1 cellular context compared by ENCODE assay signal in the genomic region with DNA sequence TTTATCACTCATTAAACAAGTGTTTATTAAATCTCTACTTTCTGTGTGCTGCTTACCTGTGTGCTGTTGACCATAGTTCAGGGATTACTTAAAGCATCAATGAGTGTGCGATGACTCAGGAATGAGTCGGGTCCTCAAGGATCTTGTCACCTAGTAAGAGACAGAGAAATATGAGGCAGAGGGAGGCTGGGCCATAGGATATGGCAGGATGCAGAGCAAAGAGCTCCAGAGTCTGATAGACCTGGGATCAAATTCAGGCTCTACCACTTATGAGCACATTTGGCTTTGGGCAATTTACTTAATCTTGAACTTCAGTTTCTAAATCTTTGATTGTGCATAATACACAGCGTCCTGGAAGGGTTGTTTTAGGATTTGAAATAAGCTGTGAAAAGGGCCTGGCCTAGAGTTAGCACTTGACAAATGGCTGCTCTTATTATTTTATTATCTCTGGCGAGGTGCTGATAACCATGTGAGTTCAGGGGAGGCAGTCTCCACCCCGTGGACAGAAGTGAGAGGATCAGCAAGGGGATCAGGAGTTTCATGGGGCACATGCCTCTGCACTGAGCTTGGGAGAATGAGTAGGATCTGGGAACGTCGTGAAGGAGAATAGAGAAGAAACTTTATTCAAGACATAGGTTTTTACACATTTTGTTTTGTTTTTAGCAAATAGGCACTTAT.
TF ChIP-seq lines count a peak whose summit lies in the region.

No MANE protein-coding gene starts in this region.

TF ChIP-seq in SK-N-SH treated with all-trans-retinoic acid at 6 μM for 48 hours, 23 proteins besides CTCF, POLR2A, EP300 and RAD21 (continued from another document):
- TF ChIP-seq, protein P1, sequence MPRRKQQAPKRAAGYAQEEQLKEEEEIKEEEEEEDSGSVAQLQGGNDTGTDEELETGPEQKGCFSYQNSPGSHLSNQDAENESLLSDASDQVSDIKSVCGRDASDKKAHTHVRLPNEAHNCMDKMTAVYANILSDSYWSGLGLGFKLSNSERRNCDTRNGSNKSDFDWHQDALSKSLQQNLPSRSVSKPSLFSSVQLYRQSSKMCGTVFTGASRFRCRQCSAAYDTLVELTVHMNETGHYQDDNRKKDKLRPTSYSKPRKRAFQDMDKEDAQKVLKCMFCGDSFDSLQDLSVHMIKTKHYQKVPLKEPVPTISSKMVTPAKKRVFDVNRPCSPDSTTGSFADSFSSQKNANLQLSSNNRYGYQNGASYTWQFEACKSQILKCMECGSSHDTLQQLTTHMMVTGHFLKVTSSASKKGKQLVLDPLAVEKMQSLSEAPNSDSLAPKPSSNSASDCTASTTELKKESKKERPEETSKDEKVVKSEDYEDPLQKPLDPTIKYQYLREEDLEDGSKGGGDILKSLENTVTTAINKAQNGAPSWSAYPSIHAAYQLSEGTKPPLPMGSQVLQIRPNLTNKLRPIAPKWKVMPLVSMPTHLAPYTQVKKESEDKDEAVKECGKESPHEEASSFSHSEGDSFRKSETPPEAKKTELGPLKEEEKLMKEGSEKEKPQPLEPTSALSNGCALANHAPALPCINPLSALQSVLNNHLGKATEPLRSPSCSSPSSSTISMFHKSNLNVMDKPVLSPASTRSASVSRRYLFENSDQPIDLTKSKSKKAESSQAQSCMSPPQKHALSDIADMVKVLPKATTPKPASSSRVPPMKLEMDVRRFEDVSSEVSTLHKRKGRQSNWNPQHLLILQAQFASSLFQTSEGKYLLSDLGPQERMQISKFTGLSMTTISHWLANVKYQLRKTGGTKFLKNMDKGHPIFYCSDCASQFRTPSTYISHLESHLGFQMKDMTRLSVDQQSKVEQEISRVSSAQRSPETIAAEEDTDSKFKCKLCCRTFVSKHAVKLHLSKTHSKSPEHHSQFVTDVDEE (CRISPR knock-in tag; IDR thresholded peaks at IDR 0.05) = no peak
- TF ChIP-seq OSR1 (CRISPR knock-in tag; IDR thresholded peaks at IDR 0.05) (no peak), BACH2 (CRISPR knock-in tag; IDR thresholded peaks at IDR 0.05; ENCODE audit: borderline replicate concordance) (no peak), PPARA (CRISPR knock-in tag; IDR thresholded peaks at IDR 0.05; ENCODE audit: borderline replicate concordance) (no peak), ESRRG (CRISPR knock-in tag; IDR thresholded peaks at IDR 0.05) (no peak), SNAI2 (CRISPR knock-in tag; IDR thresholded peaks at IDR 0.05) (no peak), ZFP3 (CRISPR knock-in tag; IDR thresholded peaks at IDR 0.05) (no peak)
